ENCODE assay signal across 8 cellular contexts in genomic region chr4:87093443-87094123, GRCh38.
DNase-seq lines count a peak whose midpoint lies in the region; ATAC-seq and TF ChIP-seq lines count a peak whose summit lies in the region.

No MANE protein-coding gene starts in this region.

- ATAC-seq in GM21825 (IDR thresholded peaks at IDR 0.05; ENCODE audit: unreplicated experiment), result peak; percentile 85

- peak overlapping the region; percentile 83 for H3K27ac ChIP-seq in RWPE1
- peak overlapping the region in 1 of 2 donors; percentile 28 for H3K27ac ChIP-seq in ascending aorta
- peak overlapping the region in 4 of 8 donors; percentile 8 to 59 (median 37) for H3K27ac ChIP-seq in spleen

- H3K4me1 ChIP-seq in ascending aorta (peaks cover 0 to 11% of the 10 kb centered on the region in 2 donors), spleen (peaks cover 17 to 57% (median 33%) of the 10 kb centered on the region in 6 donors)

- in situ Hi-C loops in KBM-7 (cut with MboI; ENCODE audit: low pct_unique_long_range_greater_than_20kb, low sequenced_read_pairs), result loop anchor here (25.0 kb wide), 1 partner anchor 156 kb away; the partner anchor contains the start of gene AFF1

- TF ChIP-seq CTCF in RWPE1 (conservative IDR thresholded peaks at IDR 0.05; ENCODE audit: low read depth) (peak; percentile 45), ascending aorta (IDR thresholded peaks at IDR 0.05) (peak; percentile 30 to 71 (median 57)), spleen (IDR thresholded peaks at IDR 0.05 in 8 of 11, conservative IDR thresholded peaks at IDR 0.05 in 3 of 11) (peak; percentile 44 to 81 (median 73))

- CTCF ChIA-PET in RWPE1 (lab: Yijun Ruan, JAX), result interaction anchor here (0.6 to 2.5 kb wide), 7 partner anchors 9 to 597 kb away, joined by 3 to 11 read pairs (median 3); no protein-coding TSS in a partner anchor

- H3K36me3 ChIP-seq in ascending aorta, result peaks cover 9 to 26% of the 10 kb centered on the region in 2 donors
- H3K36me3 ChIP-seq in spleen, result peaks cover 0 to 70% (median 15%) of the 10 kb centered on the region in 6 donors

- no peaks in the 10 kb centered on the region for H3K27me3 ChIP-seq in ascending aorta
- H3K27me3 ChIP-seq in spleen (replicated peaks in 1 of 7), result no peaks in the 10 kb centered on the region

- H3K9me3 ChIP-seq in ascending aorta, result no peaks in the 10 kb centered on the region
- no peaks in the 10 kb centered on the region for H3K9me3 ChIP-seq in spleen

- POLR2A ChIA-PET in RWPE1 (lab: Yijun Ruan, JAX; ENCODE audit: low non-redundant PET), result no interaction called here

- peak; percentile 33 to 52 for DNase-seq in NCI-H524 (lab: John Stamatoyannopoulos, UW)
- DNase-seq in NCI-H524 treated with DMSO at 0.1 percent for 48 hours (lab: John Stamatoyannopoulos, UW), result no peak
- DNase-seq in KBM-7, result peak; percentile 74
- peak; percentile 69 for DNase-seq in RWPE1 (ENCODE audit: low spot score)
- no peak for DNase-seq in ascending aorta (ENCODE audit: low spot score in 2 of 2)
- DNase-seq in hippocampal formation (lab: John Stamatoyannopoulos, UW), result peak; percentile 17 to 71
- no peak for DNase-seq in spleen

- H3K4me3 ChIP-seq in ascending aorta, result no peak overlapping the region
- H3K4me3 ChIP-seq in spleen, result no peak overlapping the region

- WGBS in spleen, 5 donors, result 30 to 39% (median 35%) methylated on average over 4 of the region's 4 CpGs

- intact Hi-C loops in ascending aorta (cut with DNase I), result loop anchor here (1.0 to 5.0 kb wide), 3 partner anchors 86 to 171 kb away; no protein-coding TSS in a partner anchor
- intact Hi-C loops in spleen (cut with DNase I; ENCODE audit: low total_unique reads), result loop anchor here (5.0 kb wide), 1 partner anchor 171 kb away; no protein-coding TSS in a partner anchor

- no peak for TF ChIP-seq POLR2A in spleen (IDR thresholded peaks at IDR 0.05)

Comparison
In these comparisons a context has a peak if more than half of its experiments do, and no peak if none do; other contexts are left out.
1. DNase-seq: peak in NCI-H524 (2 of 2), KBM-7 (single experiment), RWPE1 (single experiment) and hippocampal formation (2 of 2); none in NCI-H524 treated with DMSO at 0.1 percent for 48 hours (single experiment), ascending aorta (0 of 2) and spleen (single experiment).
2. Peak in every context shown above with its lines, with median percentiles within 50 percentile points of each other: CTCF ChIP-seq.